Comparison of ENCODE assay signal across 16 cellular contexts in genomic region chr21:30240661-30241060, GRCh38. TPM values are rescaled to one million over a fixed set of nuclear protein-coding genes. Genes with fewer than 3 reads are reported as not detected.
DNase-seq lines count a peak whose midpoint lies in the region; ATAC-seq and TF ChIP-seq lines count a peak whose summit lies in the region.
"Had no signal": no experiment of that assay in that cellular context is flagged by ENCODE, and none has a peak within 500 bp of the region (broad histone marks: within the 10 kb centered on the region; RNA-seq: fewer than 3 reads in every experiment).

No MANE protein-coding gene starts in this region.

- peak overlapping the region; percentile 23 for H3K27ac Mint-ChIP-seq in neural crest cell (ENCODE audit: unreplicated experiment)
- H3K27ac Mint-ChIP-seq: B cell; CD8-positive, alpha-beta T cell had no signal

- no peak for TF ChIP-seq POLR2A in esophagus squamous epithelium (IDR thresholded peaks at IDR 0.05)

- intact Hi-C loops in esophagus squamous epithelium (cut with DNase I): no loop called here

- H3K27ac ChIP-seq in esophagus squamous epithelium: no peak overlapping the region
- H3K27ac ChIP-seq: BLaER1 treated with 17β-estradiol and CSF1 and Interleukin-3, amounts not matched to agents 10 nM and 100 nM had no signal

- no peaks in the 10 kb centered on the region for H3K27me3 Mint-ChIP-seq in neural crest cell (ENCODE audit: low read depth)
- H3K27me3 Mint-ChIP-seq: B cell had no signal

- ATAC-seq in esophagus mucosa: peak; percentile 36
- no peak for ATAC-seq in SK-N-SH treated with all-trans-retinoic acid at 6 μM for 48 hours
- ATAC-seq: CD8-positive, alpha-beta T cell; GM12878 had no signal

- H3K9me3 Mint-ChIP-seq in neural crest cell: no peaks in the 10 kb centered on the region
- H3K9me3 Mint-ChIP-seq: CD8-positive, alpha-beta T cell had no signal

- no peaks in the 10 kb centered on the region for H3K36me3 ChIP-seq in esophagus squamous epithelium
- H3K36me3 ChIP-seq: BLaER1 treated with 17β-estradiol and CSF1 and Interleukin-3, amounts not matched to agents 10 nM and 100 nM; HAP-1 had no signal

- no peaks in the 10 kb centered on the region for H3K36me3 Mint-ChIP-seq in neural crest cell (ENCODE audit: low read depth)
- H3K36me3 Mint-ChIP-seq: CD8-positive, alpha-beta T cell had no signal

- TF ChIP-seq CTCF in neural crest cell (conservative IDR thresholded peaks at IDR 0.05): no peak
- TF ChIP-seq CTCF in esophagus squamous epithelium (IDR thresholded peaks at IDR 0.05): no peak

- no peaks in the 10 kb centered on the region for H3K4me1 ChIP-seq in esophagus squamous epithelium
- H3K4me1 ChIP-seq: BLaER1 treated with 17β-estradiol and CSF1 and Interleukin-3, amounts not matched to agents 10 nM and 100 nM; HAP-1 had no signal

- peaks cover 10% of the 10 kb centered on the region for H3K4me1 Mint-ChIP-seq in neural crest cell
- H3K4me1 Mint-ChIP-seq: B cell had no signal

- no peaks in the 10 kb centered on the region for H3K9me3 ChIP-seq in esophagus squamous epithelium
- H3K9me3 ChIP-seq: BLaER1 treated with 17β-estradiol and CSF1 and Interleukin-3, amounts not matched to agents 10 nM and 100 nM; HAP-1 had no signal

- DNase-seq in NCI-H226 (peak; percentile 59), neural crest cell (ENCODE audit: low read depth, low spot score) (no peak), esophagus squamous epithelium (lab: John Stamatoyannopoulos, UW) (no peak), NCI-H748 (lab: John Stamatoyannopoulos, UW; ENCODE audit: unreplicated experiment) (no peak)
- DNase-seq: Calu3; CD8-positive, alpha-beta T cell; DMS79 treated with DMSO at 0.1 percent for 48 hours had no signal

- WGBS in esophagus squamous epithelium, 2 donors: 32 to 42% methylated on average over 3 of the region's 3 CpGs

- H3K4me3 Mint-ChIP-seq in neural crest cell: no peak overlapping the region
- H3K4me3 Mint-ChIP-seq: B cell; CD8-positive, alpha-beta T cell had no signal

- no peaks in the 10 kb centered on the region for H3K27me3 ChIP-seq in esophagus squamous epithelium
- H3K27me3 ChIP-seq: BLaER1 treated with 17β-estradiol and CSF1 and Interleukin-3, amounts not matched to agents 10 nM and 100 nM had no signal

- H3K4me3 ChIP-seq in esophagus squamous epithelium: no peak overlapping the region
- H3K4me3 ChIP-seq: BLaER1 treated with 17β-estradiol and CSF1 and Interleukin-3, amounts not matched to agents 10 nM and 100 nM; GM12878; HAP-1 had no signal

TF ChIP-seq in SK-N-SH treated with all-trans-retinoic acid at 6 μM for 48 hours, 23 proteins besides CTCF, POLR2A, EP300 and RAD21:
- TF ChIP-seq TSHZ2 (CRISPR knock-in tag; IDR thresholded peaks at IDR 0.05) (no peak), CREB5 (CRISPR knock-in tag; IDR thresholded peaks at IDR 0.05; ENCODE audit: low read depth) (no peak)

RNA-seq across cellular contexts. Expression of gene CLDN8, which starts 24.8 kb away (rescaled TPM):
- total RNA-seq in esophagus mucosa: 1.6 TPM
- not detected in 2 replicates for total RNA-seq in neural crest cell
- 1 to 10 TPM; 1.9 to 7.7 (median 3.6) TPM for total RNA-seq in esophagus squamous epithelium
- total RNA-seq: A172; B cell; CD8-positive, alpha-beta T cell; G401; GM12878; H4 had no signal

RNA-seq across cellular contexts. Expression of gene KRTAP24-1, which starts 42.1 kb away (rescaled TPM):
- total RNA-seq in esophagus mucosa (not detected), neural crest cell (not detected in 2 replicates), esophagus squamous epithelium (not detected)
- total RNA-seq: A172; B cell; Calu3; CD8-positive, alpha-beta T cell; G401; GM12878; H4 had no signal

RNA-seq across cellular contexts. Expression of gene KRTAP25-1, which starts 48.7 kb away (rescaled TPM):
- total RNA-seq in esophagus mucosa (not detected), neural crest cell (not detected in 2 replicates), esophagus squamous epithelium (not detected)
- total RNA-seq: A172; B cell; Calu3; CD8-positive, alpha-beta T cell; G401; GM12878; H4 had no signal
